ENCODE assay signal across 23 cellular contexts in the genomic region with DNA sequence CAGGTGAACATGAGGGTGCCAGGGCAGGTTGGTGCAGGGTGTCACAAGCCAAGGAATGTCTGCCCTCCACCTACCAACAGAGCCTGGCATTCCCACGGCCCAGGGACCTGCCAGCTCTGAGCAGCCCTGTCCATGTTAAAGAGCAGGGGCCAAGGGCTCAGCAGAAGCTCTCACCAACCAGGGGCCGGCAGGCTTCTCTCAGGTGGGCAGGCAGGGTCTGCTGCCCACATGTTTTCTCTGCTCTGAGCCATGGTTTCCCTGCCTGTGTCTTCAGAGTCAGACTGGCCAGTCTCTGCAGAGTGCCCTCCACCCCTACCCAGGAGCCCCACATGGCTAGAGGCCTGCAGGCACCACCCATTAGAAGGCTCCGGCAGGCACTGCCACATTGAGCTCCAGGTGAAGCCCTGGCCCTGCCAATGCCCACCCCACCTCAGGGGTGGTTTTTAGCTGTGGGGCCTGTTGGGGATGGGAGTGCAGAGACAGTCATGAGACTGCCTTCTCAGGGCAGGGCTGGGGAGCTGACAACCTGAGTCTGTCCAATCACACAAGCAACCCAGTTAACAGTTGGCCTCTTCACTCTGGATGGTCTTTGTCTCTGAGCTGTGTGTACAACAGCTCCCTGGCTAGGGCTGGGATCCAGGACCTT.
DNase-seq lines count a peak whose midpoint lies in the region; ATAC-seq, FAIRE-seq and TF ChIP-seq lines count a peak whose summit lies in the region.
"Had no signal": no experiment of that assay in that cellular context is flagged by ENCODE, and none has a peak within 500 bp of the region (broad histone marks: within the 10 kb centered on the region; RNA-seq: fewer than 3 reads in every experiment).

No MANE protein-coding gene starts in this region.

- no peaks in the 10 kb centered on the region for H3K9me3 Mint-ChIP-seq in activated naive CD4-positive, alpha-beta T cell treated with anti-CD3 and anti-CD28 coated beads, Interleukin-2, amount 10 ng/mL, durations not matched to agents 7 days and 5 days
- no peaks in the 10 kb centered on the region for H3K9me3 Mint-ChIP-seq in activated naive CD4-positive, alpha-beta T cell treated with anti-CD3 and anti-CD28 coated beads for 36 hours
- H3K9me3 Mint-ChIP-seq in nephron progenitor cell (peaks cover 5% of the 10 kb centered on the region), GM23338 (peaks cover 4% of the 10 kb centered on the region; the same call in 1 of the 3 replicates)
- H3K9me3 Mint-ChIP-seq: activated naive CD8-positive, alpha-beta T cell treated with anti-CD3 and anti-CD28 coated beads, Interleukin-2, amount 50 U/mL, for 24 hours; CD4-positive, alpha-beta memory T cell had no signal

- 0 out of 2 replicates have a peak, but pooled peaks cover 3% of the 10 kb centered on the region for H3F3A ChIP-seq in GM23338 (replicated peaks; ENCODE audit: low read depth)

- peaks cover 4% of the 10 kb centered on the region for H3K9me3 ChIP-seq in K562 (replicated peaks; ENCODE audit: control insufficient read depth, insufficient read depth, low read depth, low read length)
- H3K9me3 ChIP-seq: lower lobe of right lung, prostate gland, vagina had no signal

- CTCF ChIA-PET in activated naive CD4-positive, alpha-beta T cell treated with anti-CD3 and anti-CD28 coated beads, Interleukin-2, amount 10 ng/mL, durations not matched to agents 7 days and 5 days (lab: Charles Lee), result interaction anchor here (1.1 kb wide), 1 partner anchor 105 kb away, joined by 3 read pairs; no protein-coding TSS in a partner anchor
- CTCF ChIA-PET in activated naive CD4-positive, alpha-beta T cell treated with anti-CD3 and anti-CD28 coated beads for 36 hours (lab: Charles Lee), result interaction anchor here (1.1 kb wide), 1 partner anchor 106 kb away, joined by 3 read pairs; no protein-coding TSS in a partner anchor
- CTCF ChIA-PET in K562 (lab: Yijun Ruan, JAX; ENCODE audit: low intra/inter-chr PET ratio), result no interaction called here

- TF ChIP-seq POLR2A in K562 (conservative IDR thresholded peaks at IDR 0.05), result no peak

- TF ChIP-seq RAD21 in K562 (CRISPR knock-in tag; conservative IDR thresholded peaks at IDR 0.05 in 1 of 2, IDR thresholded peaks at IDR 0.05 in 1 of 2), result no peak

- intact Hi-C loops in activated naive CD4-positive, alpha-beta T cell treated with anti-CD3 and anti-CD28 coated beads for 36 hours (cut with micrococcal nuclease), result no loop called here
- intact Hi-C loops in K562 (cut with micrococcal nuclease), result loop anchor here (2.0 kb wide), 1 partner anchor 38 kb away; no protein-coding TSS in a partner anchor

- peak overlapping the region; percentile 82 to 92 for H3K9ac ChIP-seq in K562 (ENCODE audit: insufficient read depth in 1 of 2, low read depth in 2 of 2, low read length in 2 of 2)

- FAIRE-seq in K562 (lab: Jason Lieb, UNC), result no peak
- FAIRE-seq: TTC549 had no signal

- H3K27ac ChIP-seq in K562 (ENCODE audit: extremely low read depth, low read depth, low read length) (peak overlapping the region; percentile 100), GM23338 (ENCODE audit: low read depth) (no peak overlapping the region)
- H3K27ac ChIP-seq: coronary artery, lower lobe of right lung, prostate gland, vagina had no signal

- in situ Hi-C loops in K562 (cut with MboI), result no loop called here

- 28% methylated on average over 3 of the region's 3 CpGs for WGBS in K562 (ENCODE audit: insufficient coverage, low coverage, missing lambda C conversion rate)

- H3K79me2 ChIP-seq in K562 (ENCODE audit: control insufficient read depth, insufficient read depth, low read length) (peaks cover 67% of the 10 kb centered on the region), GM23338 (replicated peaks; ENCODE audit: insufficient read depth) (no peaks in the 10 kb centered on the region)

- no peak overlapping the region for H3K4me3 ChIP-seq in K562
- H3K4me3 ChIP-seq in GM23338, result no peak overlapping the region
- H3K4me3 ChIP-seq: coronary artery, lower lobe of right lung, prostate gland, vagina had no signal

- ATAC-seq in K562 (0 out of 3 replicates have a peak, but pooled peaks have one; percentile 0), GM23338 (no peak)
- ATAC-seq: activated naive CD8-positive, alpha-beta T cell treated with anti-CD3 and anti-CD28 coated beads, Interleukin-2, amount 50 U/mL, for 24 hours; lower lobe of right lung; naive thymus-derived CD4-positive, alpha-beta T cell had no signal

- no TSS peak for BruUV-seq in K562 (replicated peaks; lab: Mats Ljungman, UMichigan)

- H3K27me3 ChIP-seq in K562 (ENCODE audit: control insufficient read depth in 2 of 2, insufficient read depth in 2 of 2, low read length in 2 of 2), result no peaks in the 10 kb centered on the region; a peak in 1 of 5 replicates
- peaks cover 14% of the 10 kb centered on the region for H3K27me3 ChIP-seq in GM23338 (ENCODE audit: insufficient read depth)
- H3K27me3 ChIP-seq: vagina had no signal

- POLR2A ChIA-PET in K562 (lab: Yijun Ruan, JAX), result interaction anchor here (0.9 to 3.5 kb wide), 9 partner anchors 9 to 26 kb away, joined by 3 to 10 read pairs (median 3); no protein-coding TSS in a partner anchor

- H3K4me1 Mint-ChIP-seq in activated naive CD4-positive, alpha-beta T cell treated with anti-CD3 and anti-CD28 coated beads, Interleukin-2, amount 10 ng/mL, durations not matched to agents 7 days and 5 days, result peaks cover 6% of the 10 kb centered on the region
- no peaks in the 10 kb centered on the region for H3K4me1 Mint-ChIP-seq in activated naive CD4-positive, alpha-beta T cell treated with anti-CD3 and anti-CD28 coated beads for 36 hours (ENCODE audit: low read depth)
- H3K4me1 Mint-ChIP-seq in nephron progenitor cell (peaks cover 60% of the 10 kb centered on the region), GM23338 (peaks cover 19% of the 10 kb centered on the region)
- H3K4me1 Mint-ChIP-seq: activated naive CD8-positive, alpha-beta T cell treated with anti-CD3 and anti-CD28 coated beads, Interleukin-2, amount 50 U/mL, for 24 hours; CD4-positive, alpha-beta memory T cell had no signal

- H3K9me2 ChIP-seq in GM23338 (ENCODE audit: insufficient read depth), result no peaks in the 10 kb centered on the region

- TF ChIP-seq CTCF in K562 (IDR thresholded peaks at IDR 0.05 in 2 of 3, conservative IDR thresholded peaks at IDR 0.05 in 1 of 3; ENCODE audit: insufficient read depth in 2 of 3, low read depth in 1 of 3, low read length in 3 of 3) (no peak), nephron progenitor cell (IDR thresholded peaks at IDR 0.05) (no peak), GM23338 (conservative IDR thresholded peaks at IDR 0.05; ENCODE audit: low read depth in 2 of 2) (no peak)

- peak; percentile 10 for DNase-seq in activated naive CD4-positive, alpha-beta T cell treated with anti-CD3 and anti-CD28 coated beads, Interleukin-2, amount 10 ng/mL, durations not matched to agents 7 days and 5 days
- no peak for DNase-seq in activated naive CD4-positive, alpha-beta T cell treated with anti-CD3 and anti-CD28 coated beads for 36 hours
- peak in 1 of 4 experiments; percentile 62 for DNase-seq in K562 (ENCODE audit: extremely low read depth in 1 of 4, low spot score in 3 of 4)
- no peak for DNase-seq in nephron progenitor cell
- peak; percentile 29 for DNase-seq in ureter (ENCODE audit: low spot score)
- DNase-seq in GM23338 (ENCODE audit: low spot score), result no peak
- no peak for DNase-seq in DMS53 treated with DMSO at 0.1 percent for 48 hours (lab: John Stamatoyannopoulos, UW; ENCODE audit: unreplicated experiment)
- DNase-seq in middle frontal gyrus (ENCODE audit: extremely low spot score, low spot score), result no peak
- DNase-seq: activated CD4-positive, alpha-beta T cell treated with anti-CD3 and anti-CD28 coated beads, Interleukin-2, amount 50 U/mL, for 4 hours; activated naive CD8-positive, alpha-beta T cell treated with anti-CD3 and anti-CD28 coated beads, Interleukin-2, amount 50 U/mL, for 24 hours; CD4-positive, alpha-beta memory T cell; lower lobe of right lung; NCI-H1436; NCI-H2171; NCI-H526 treated with DMSO at 0.1 percent for 48 hours; Right ventricle myocardium superior; SW 1271 had no signal

- H3K4me2 ChIP-seq in K562 (ENCODE audit: insufficient read depth, low read length), result peak overlapping the region; percentile 76
- no peak overlapping the region for H3K4me2 ChIP-seq in GM23338

- no peaks in the 10 kb centered on the region for H3K9me1 ChIP-seq in K562 (ENCODE audit: control insufficient read depth, insufficient read depth, low read length)

- no peaks in the 10 kb centered on the region for H3K36me3 Mint-ChIP-seq in activated naive CD4-positive, alpha-beta T cell treated with anti-CD3 and anti-CD28 coated beads, Interleukin-2, amount 10 ng/mL, durations not matched to agents 7 days and 5 days
- no peaks in the 10 kb centered on the region for H3K36me3 Mint-ChIP-seq in activated naive CD4-positive, alpha-beta T cell treated with anti-CD3 and anti-CD28 coated beads for 36 hours (ENCODE audit: low read depth)
- H3K36me3 Mint-ChIP-seq in nephron progenitor cell (ENCODE audit: low read depth), result no peaks in the 10 kb centered on the region
- H3K36me3 Mint-ChIP-seq in GM23338 (ENCODE audit: low read depth), result peaks cover 7% of the 10 kb centered on the region; the same call in 2 of the 3 replicates
- H3K36me3 Mint-ChIP-seq: brain; CD4-positive, alpha-beta memory T cell; naive thymus-derived CD4-positive, alpha-beta T cell had no signal

- no peak overlapping the region for H3K4me3 Mint-ChIP-seq in activated naive CD4-positive, alpha-beta T cell treated with anti-CD3 and anti-CD28 coated beads, Interleukin-2, amount 10 ng/mL, durations not matched to agents 7 days and 5 days
- no peak overlapping the region for H3K4me3 Mint-ChIP-seq in activated naive CD4-positive, alpha-beta T cell treated with anti-CD3 and anti-CD28 coated beads for 36 hours
- H3K4me3 Mint-ChIP-seq in nephron progenitor cell, result no peak overlapping the region
- no peak overlapping the region for H3K4me3 Mint-ChIP-seq in GM23338
- H3K4me3 Mint-ChIP-seq: activated naive CD8-positive, alpha-beta T cell treated with anti-CD3 and anti-CD28 coated beads, Interleukin-2, amount 50 U/mL, for 24 hours; brain; CD4-positive, alpha-beta memory T cell; naive thymus-derived CD4-positive, alpha-beta T cell had no signal

- peaks cover 14% of the 10 kb centered on the region for H3K27me3 Mint-ChIP-seq in activated naive CD4-positive, alpha-beta T cell treated with anti-CD3 and anti-CD28 coated beads, Interleukin-2, amount 10 ng/mL, durations not matched to agents 7 days and 5 days
- no peaks in the 10 kb centered on the region for H3K27me3 Mint-ChIP-seq in activated naive CD4-positive, alpha-beta T cell treated with anti-CD3 and anti-CD28 coated beads for 36 hours (ENCODE audit: low read depth)
- H3K27me3 Mint-ChIP-seq in nephron progenitor cell (ENCODE audit: low read depth, poor library complexity), result peaks cover 4% of the 10 kb centered on the region
- peaks cover 9% of the 10 kb centered on the region for H3K27me3 Mint-ChIP-seq in GM23338 (ENCODE audit: insufficient read depth, low read depth, poor library complexity)
- H3K27me3 Mint-ChIP-seq: activated naive CD8-positive, alpha-beta T cell treated with anti-CD3 and anti-CD28 coated beads, Interleukin-2, amount 50 U/mL, for 24 hours; CD4-positive, alpha-beta memory T cell; naive thymus-derived CD4-positive, alpha-beta T cell had no signal

- H2AFZ ChIP-seq in K562 (ENCODE audit: low read depth, low read length), result peak overlapping the region; percentile 6; the same call in 1 of the 2 replicates
- H2AFZ ChIP-seq in GM23338, result no peak overlapping the region

- no peak for TF ChIP-seq EP300 in K562 (IDR thresholded peaks at IDR 0.05; ENCODE audit: low read length)

- H4K20me1 ChIP-seq in K562 (replicated peaks; ENCODE audit: control insufficient read depth, insufficient read depth, low read length) (no peaks in the 10 kb centered on the region), GM23338 (replicated peaks; ENCODE audit: insufficient read depth) (no peaks in the 10 kb centered on the region; the same call in 1 of the 2 replicates)

- peaks cover 34% of the 10 kb centered on the region for H3K36me3 ChIP-seq in K562 (ENCODE audit: control insufficient read depth, insufficient read depth, low read length)
- no peaks in the 10 kb centered on the region for H3K36me3 ChIP-seq in GM23338 (ENCODE audit: insufficient read depth)
- H3K36me3 ChIP-seq: lower lobe of right lung, prostate gland, vagina had no signal

- H3K4me1 ChIP-seq in K562 (replicated peaks in 1 of 2; ENCODE audit: control insufficient read depth in 2 of 2, insufficient read depth in 2 of 2, low read length in 2 of 2) (peaks cover 68 to 78% of the 10 kb centered on the region in 2 experiments), GM23338 (ENCODE audit: insufficient read depth) (peaks cover 7% of the 10 kb centered on the region; the same call in 1 of the 2 replicates)
- H3K4me1 ChIP-seq: lower lobe of right lung, prostate gland had no signal

- no peak overlapping the region for H3K27ac Mint-ChIP-seq in activated naive CD4-positive, alpha-beta T cell treated with anti-CD3 and anti-CD28 coated beads, Interleukin-2, amount 10 ng/mL, durations not matched to agents 7 days and 5 days
- no peak overlapping the region for H3K27ac Mint-ChIP-seq in activated naive CD4-positive, alpha-beta T cell treated with anti-CD3 and anti-CD28 coated beads for 36 hours
- peak overlapping the region; percentile 72 for H3K27ac Mint-ChIP-seq in nephron progenitor cell
- H3K27ac Mint-ChIP-seq in GM23338, result no peak overlapping the region
- H3K27ac Mint-ChIP-seq: activated naive CD8-positive, alpha-beta T cell treated with anti-CD3 and anti-CD28 coated beads, Interleukin-2, amount 50 U/mL, for 24 hours; CD4-positive, alpha-beta memory T cell; naive thymus-derived CD4-positive, alpha-beta T cell had no signal

Comparison
In these comparisons a context has a peak if more than half of its experiments do, and no peak if none do; other contexts are left out.
1. DNase-seq: peak in activated naive CD4-positive, alpha-beta T cell treated with anti-CD3 and anti-CD28 coated beads, Interleukin-2, amount 10 ng/mL, durations not matched to agents 7 days and 5 days (single experiment) and ureter (single experiment); none in activated naive CD4-positive, alpha-beta T cell treated with anti-CD3 and anti-CD28 coated beads for 36 hours (single experiment), nephron progenitor cell (single experiment), GM23338 (single experiment), DMS53 treated with DMSO at 0.1 percent for 48 hours (single experiment) and middle frontal gyrus (single experiment).